Comparison of ENCODE assay signal across 1 cellular context in genomic region chr13:98284677-98285076, GRCh38.
TF ChIP-seq lines count a peak whose summit lies in the region.

No MANE protein-coding gene starts in this region.

TF ChIP-seq in IMR-90, 13 proteins besides CTCF, POLR2A, EP300 and RAD21 (continued from another document):
- TF ChIP-seq ELK1 (IDR thresholded peaks at IDR 0.05; ENCODE audit: borderline replicate concordance, low read depth, low read length) (no peak), SMC3 (IDR thresholded peaks at IDR 0.05; ENCODE audit: low read depth, low read length) (no peak), RFX5 (IDR thresholded peaks at IDR 0.05; ENCODE audit: low read depth, low read length) (no peak), CHD1 (IDR thresholded peaks at IDR 0.05; ENCODE audit: low read depth, low read length) (no peak), USF2 (IDR thresholded peaks at IDR 0.05; ENCODE audit: low read depth, low read length) (no peak)
